1 cellular context compared by ENCODE assay signal in genomic region chr18:1487457-1487856, GRCh38.
A peak's percentile ranks its signal among the peaks of the same experiment; 100 is the strongest.
TF ChIP-seq lines count a peak whose summit lies in the region.

No MANE protein-coding gene starts in this region.

TF ChIP-seq in K562, 482 proteins besides CTCF, POLR2A, EP300 and RAD21 (continued from another document):
- TF ChIP-seq ZBTB40 (IDR thresholded peaks at IDR 0.05) (no peak), ZBTB40 (CRISPR knock-in tag; IDR thresholded peaks at IDR 0.05) (no peak), TEAD1 (CRISPR knock-in tag; IDR thresholded peaks at IDR 0.05) (peak in 1 of 2 experiments; percentile 20; a peak in 1 of 4 replicates)
